Comparison of ENCODE assay signal across 18 cellular contexts in genomic region chr9:129542761-129543160, GRCh38.
"Had no signal": no experiment of that assay in that cellular context is flagged by ENCODE, and none has a peak within 500 bp of the region (broad histone marks: within the 10 kb centered on the region; RNA-seq: fewer than 3 reads in every experiment).

No MANE protein-coding gene starts in this region.

- H3K36me3 ChIP-seq: gastroesophageal sphincter, heart right ventricle, thyroid gland had no signal

- H3K9ac ChIP-seq: parathyroid adenoma had no signal

- H3K4me3 ChIP-seq: gastroesophageal sphincter, heart right ventricle, lung, thyroid gland had no signal

- H3K27me3 ChIP-seq: gastroesophageal sphincter, thyroid gland had no signal

- H3K9me3 ChIP-seq: thyroid gland had no signal

- H3K79me2 ChIP-seq: parathyroid adenoma had no signal

- H3K27ac ChIP-seq: gastroesophageal sphincter, heart right ventricle, parathyroid adenoma, thyroid gland had no signal

- H3K4me1 ChIP-seq: gastroesophageal sphincter, parathyroid adenoma, thyroid gland had no signal

- H2AFZ ChIP-seq: parathyroid adenoma had no signal

- DNase-seq: activated CD4-positive, alpha-beta T cell treated with anti-CD3 and anti-CD28 coated beads, Interleukin-2, amount 50 U/mL, for 1 hour; activated CD8-positive, alpha-beta memory T cell treated with anti-CD3 and anti-CD28 coated beads for 24 hours; activated gamma-delta T cell treated with Interleukin-2 at 50 U/mL for 16 hours; amniotic stem cell; cerebellar nuclear complex; effector CD8-positive, alpha-beta T cell; heart right ventricle; left colon; naive thymus-derived CD8-positive, alpha-beta T cell; retina; stimulated activated CD4-positive, alpha-beta T cell treated with anti-CD3 and anti-CD28 coated beads, Interleukin-15, amount 100 ng/mL, for 24 hours; stimulated activated CD4-positive, alpha-beta T cell treated with anti-CD3 and anti-CD28 coated beads, Interleukin-4, amount 100 ng/mL, for 1 hour; stimulated activated naive B cell treated with anti-CD40 and anti-IgM and Interleukin-4, amounts not matched to agents 10 μg/mL and 1 μg/mL and 100 μg/mL, for 72 hours; T-helper 2 cell; thyroid gland had no signal
